In genomic region chr6:12584631-12585405, GRCh38 we compare ENCODE assay signal across 20 cellular contexts.
A peak's percentile ranks its signal among the peaks of the same experiment; 100 is the strongest.
DNase-seq lines count a peak whose midpoint lies in the region; ATAC-seq, FAIRE-seq and TF ChIP-seq lines count a peak whose summit lies in the region.
"Had no signal": no experiment of that assay in that cellular context is flagged by ENCODE, and none has a peak within 500 bp of the region (broad histone marks: within the 10 kb centered on the region; RNA-seq: fewer than 3 reads in every experiment).

No MANE protein-coding gene starts in this region.

- H3K79me2 ChIP-seq in GM23248 (ENCODE audit: insufficient read depth): no peaks in the 10 kb centered on the region

- no peaks in the 10 kb centered on the region for H4K20me1 ChIP-seq in GM23248 (ENCODE audit: insufficient read depth)

- DNase-seq in Peyer's patch: peak in 1 of 3 donors; percentile 66
- peak in 1 of 2 donors; percentile 59 for DNase-seq in foreskin keratinocyte
- DNase-seq in right lobe of liver: no peak
- DNase-seq in small intestine: peak; percentile 93
- no peak for DNase-seq in head of caudate nucleus
- no peak for DNase-seq in sciatic nerve (ENCODE audit: low spot score)
- DNase-seq in GM23248: no peak
- DNase-seq: activated CD8-positive, alpha-beta memory T cell treated with anti-CD3 and anti-CD28 coated beads for 24 hours; hippocampal formation; NCI-H2081; NCI-H526 treated with DMSO at 0.1 percent for 48 hours had no signal

- in situ Hi-C loops in GM23248 (cut with MboI): no loop called here

- no peak for FAIRE-seq in small intestine (lab: Jason Lieb, UNC)
- FAIRE-seq: GM12892, urothelium cell line had no signal

- no peak for TF ChIP-seq POLR2A in Peyer's patch (IDR thresholded peaks at IDR 0.05)
- no peak for TF ChIP-seq POLR2A in right lobe of liver (IDR thresholded peaks at IDR 0.05)

- H3K4me2 ChIP-seq in GM23248 (ENCODE audit: unreplicated experiment): no peak overlapping the region

- ATAC-seq in foreskin keratinocyte (peak; percentile 39), right lobe of liver (peak; percentile 67 to 90 (median 82)), HG03280 (IDR thresholded peaks at IDR 0.05; ENCODE audit: unreplicated experiment) (no peak), sciatic nerve (no peak)
- ATAC-seq: activated T-helper 17 cell treated with anti-CD3 and anti-CD28 coated beads, Interleukin-2, amount 50 U/mL, for 72 hours; Panc1; stimulated activated memory B cell treated with anti-CD40 and anti-IgM and Interleukin-4, amounts not matched to agents 10 μg/mL and 1 μg/mL and 100 μg/mL, for 72 hours had no signal

- H3K27me3 ChIP-seq in Peyer's patch (no peaks in the 10 kb centered on the region), foreskin keratinocyte (no peaks in the 10 kb centered on the region), right lobe of liver (no peaks in the 10 kb centered on the region), small intestine (ENCODE audit: control insufficient read depth in 2 of 2, insufficient read depth in 2 of 2, low read length in 2 of 2) (no peaks in the 10 kb centered on the region), GM23248 (replicated peaks; ENCODE audit: insufficient read depth) (no peaks in the 10 kb centered on the region)

- no peaks in the 10 kb centered on the region for H3F3A ChIP-seq in GM23248 (ENCODE audit: insufficient read depth)

- H3K9ac ChIP-seq in GM23248: no peak overlapping the region

- H3K9me3 ChIP-seq in Peyer's patch: no peaks in the 10 kb centered on the region
- no peaks in the 10 kb centered on the region for H3K9me3 ChIP-seq in right lobe of liver
- H3K9me3 ChIP-seq in small intestine (ENCODE audit: control insufficient read depth, low read depth): no peaks in the 10 kb centered on the region
- no peaks in the 10 kb centered on the region for H3K9me3 ChIP-seq in GM23248 (ENCODE audit: low read depth)
- H3K9me3 ChIP-seq: HAP-1 had no signal

- H3K4me3 ChIP-seq in Peyer's patch: no peak overlapping the region
- no peak overlapping the region for H3K4me3 ChIP-seq in right lobe of liver
- H3K4me3 ChIP-seq in small intestine (ENCODE audit: low read depth in 1 of 2, low read length in 2 of 2): no peak overlapping the region
- no peak overlapping the region for H3K4me3 ChIP-seq in GM23248
- H3K4me3 ChIP-seq: HAP-1 had no signal

- H3K27ac ChIP-seq in Peyer's patch (peak overlapping the region in 3 of 4 donors; percentile 15 to 83 (median 75)), foreskin keratinocyte (no peak overlapping the region), right lobe of liver (peak overlapping the region in 1 of 3 donors; percentile 8), small intestine (ENCODE audit: low read depth in 1 of 2, low read length in 1 of 2) (peak overlapping the region; percentile 61 to 69), GM23248 (no peak overlapping the region)
- H3K27ac ChIP-seq: epithelial cell of prostate, VCaP had no signal

- H3K36me3 ChIP-seq in Peyer's patch: no peaks in the 10 kb centered on the region
- no peaks in the 10 kb centered on the region for H3K36me3 ChIP-seq in right lobe of liver
- no peaks in the 10 kb centered on the region for H3K36me3 ChIP-seq in small intestine (ENCODE audit: control insufficient read depth in 2 of 2, insufficient read depth in 2 of 2, low read length in 2 of 2)
- no peaks in the 10 kb centered on the region for H3K36me3 ChIP-seq in GM23248 (ENCODE audit: low read depth)
- H3K36me3 ChIP-seq: HAP-1 had no signal

- no peaks in the 10 kb centered on the region for H3K9me2 ChIP-seq in GM23248 (ENCODE audit: insufficient read depth)

- 65% methylated on average over 13 of the region's 14 CpGs for WGBS in right lobe of liver (ENCODE audit: insufficient coverage, low coverage, low lambda C conversion rate, missing lambda C conversion rate)
- 33 to 55% (median 43%) methylated on average over 14 of the region's 14 CpGs for WGBS in small intestine, 3 donors
- WGBS in GM23248 (ENCODE audit: low coverage in 1 of 2, low lambda C conversion rate in 2 of 2, missing lambda C conversion rate in 2 of 2), 2 experiments: 88% methylated on average over 14 of the region's 14 CpGs

- H2AFZ ChIP-seq in GM23248: no peak overlapping the region

- H3K4me1 ChIP-seq in Peyer's patch (no peaks in the 10 kb centered on the region), foreskin keratinocyte (peaks cover 7% of the 10 kb centered on the region), right lobe of liver (no peaks in the 10 kb centered on the region), small intestine (ENCODE audit: control insufficient read depth in 2 of 2, insufficient read depth in 1 of 2, low read depth in 1 of 2, low read length in 1 of 2) (peaks cover 0 to 2% of the 10 kb centered on the region in 2 donors), GM23248 (ENCODE audit: insufficient read depth) (peaks cover 9% of the 10 kb centered on the region)
- H3K4me1 ChIP-seq: HAP-1 had no signal

- TF ChIP-seq CTCF in Peyer's patch (IDR thresholded peaks at IDR 0.05): no peak
- no peak for TF ChIP-seq CTCF in foreskin keratinocyte (conservative IDR thresholded peaks at IDR 0.05)
- TF ChIP-seq CTCF in right lobe of liver (IDR thresholded peaks at IDR 0.05): no peak

- intact Hi-C loops in right lobe of liver (cut with DNase I): no loop called here
- intact Hi-C loops in head of caudate nucleus (cut with DNase I): no loop called here
- intact Hi-C loops in sciatic nerve (cut with DNase I): no loop called here

Comparison
In these comparisons a context has a peak if more than half of its experiments do, and no peak if none do; other contexts are left out.
1. H3K27ac ChIP-seq: peak in Peyer's patch (3 of 4) and small intestine (2 of 2); none in foreskin keratinocyte (single experiment) and GM23248 (single experiment).
2. ATAC-seq: peak in foreskin keratinocyte (single experiment) and right lobe of liver (4 of 4); none in HG03280 (single experiment) and sciatic nerve (single experiment).